8 cellular contexts compared by ENCODE assay signal in genomic region chr12:57941165-57941894, GRCh38. TPM values are rescaled to one million over a fixed set of nuclear protein-coding genes. Genes with fewer than 3 reads are reported as not detected.
DNase-seq lines count a peak whose midpoint lies in the region; ATAC-seq, FAIRE-seq and TF ChIP-seq lines count a peak whose summit lies in the region.

Gene ATP23 (plus strand): TSS chr12:57941567. CDS start chr12:57941702, 135 bp downstream.

- no peaks in the 10 kb centered on the region for H3K9me3 ChIP-seq in adipocyte (ENCODE audit: control insufficient read depth, low read length)
- H3K9me3 ChIP-seq in heart left ventricle, result no peaks in the 10 kb centered on the region

- H3K4me3 Mint-ChIP-seq in type B pancreatic cell, result peak within 1 kb of the TSS; percentile 96

- peak within 1 kb of the TSS; percentile 91 for H3K4me3 ChIP-seq in adipocyte (ENCODE audit: low read length)
- peak within 1 kb of the TSS; percentile 45 to 92 (median 70) for H3K4me3 ChIP-seq in heart left ventricle

- peaks cover 22% of the 10 kb centered on the region for H3K4me1 Mint-ChIP-seq in type B pancreatic cell (ENCODE audit: unreplicated experiment)

- H3K27me3 ChIP-seq in adipocyte (replicated peaks; ENCODE audit: control insufficient read depth, insufficient read depth, low read length) (no peaks in the 10 kb centered on the region), heart left ventricle (no peaks in the 10 kb centered on the region)

- peak; percentile 97 for FAIRE-seq in GM12892 (lab: Jason Lieb, UNC)

- H3K27ac Mint-ChIP-seq in type B pancreatic cell, result peak within 1 kb of the TSS; percentile 92

- peak; percentile 83 for DNase-seq in GM12892 (ENCODE audit: insufficient read length)
- peak; percentile 94 for DNase-seq in NCI-H1436 (lab: John Stamatoyannopoulos, UW)
- DNase-seq in SW480 (ENCODE audit: low spot score), result peak; percentile 93
- peak; percentile 93 for DNase-seq in adipocyte (ENCODE audit: low read depth)
- DNase-seq in heart left ventricle, result peak; percentile 88 to 95 (median 92)
- DNase-seq in pons (ENCODE audit: low spot score), result peak; percentile 75
- peak; percentile 89 for DNase-seq in type B pancreatic cell (ENCODE audit: extremely low spot score, unreplicated experiment)

- 0 to 1% (median 1%) methylated on average over 9 to 55 of the region's 55 CpGs for WGBS in heart left ventricle, 4 donors

- no peaks in the 10 kb centered on the region for H3K9me3 Mint-ChIP-seq in type B pancreatic cell

- TF ChIP-seq POLR2A in GM12892 (IDR thresholded peaks at IDR 0.05; ENCODE audit: low read depth, low read length) (peak; percentile 92), heart left ventricle (IDR thresholded peaks at IDR 0.05) (peak; percentile 61 to 91)

- H3K36me3 ChIP-seq in adipocyte (ENCODE audit: control insufficient read depth, insufficient read depth, low read length, severe bottlenecking) (no peaks in the 10 kb centered on the region), heart left ventricle (no peaks in the 10 kb centered on the region)

- intact Hi-C loops in heart left ventricle (cut with DNase I), result no loop called here

- TF ChIP-seq CTCF in heart left ventricle (IDR thresholded peaks at IDR 0.05) (no peak), type B pancreatic cell (conservative IDR thresholded peaks at IDR 0.05) (no peak)

- peak within 1 kb of the TSS; percentile 89 for H3K9ac ChIP-seq in adipocyte (ENCODE audit: low read length)

- H3K27ac ChIP-seq in heart left ventricle, result peak within 1 kb of the TSS; percentile 43 to 93 (median 83)

- no peaks in the 10 kb centered on the region for H3K36me3 Mint-ChIP-seq in type B pancreatic cell

- H3K4me1 ChIP-seq in adipocyte (ENCODE audit: control insufficient read depth, insufficient read depth, low read length), result peaks cover 9% of the 10 kb centered on the region
- H3K4me1 ChIP-seq in heart left ventricle, result peaks cover 0 to 26% (median 7%) of the 10 kb centered on the region in 12 donors

- peaks cover 15% of the 10 kb centered on the region for H3K27me3 Mint-ChIP-seq in type B pancreatic cell

- ATAC-seq in HG02840 (IDR thresholded peaks at IDR 0.05; ENCODE audit: low FRiP score, unreplicated experiment), result peak; percentile 86
- peak; percentile 90 to 95 (median 94) for ATAC-seq in heart left ventricle

RNA-seq across cellular contexts. Expression of gene ATP23, which starts in this region (rescaled TPM):
- 9.5 TPM for polyA plus RNA-seq in GM12892 (2012; ENCODE audit: missing spikeins)
- total RNA-seq in heart left ventricle (1 to 10 TPM; 1.8 to 7.4 (median 5.3) TPM), type B pancreatic cell (ENCODE audit: low replicate concordance) (5.2 and 9.7 TPM in 2 replicates)
- polyA plus RNA-seq in heart left ventricle, result 10 to 100 TPM in 1 of 2 donors, 1 to 10 TPM in 1; 8.1 to 10.4 TPM

Comparison
In these comparisons a context has a peak if more than half of its experiments do, and no peak if none do; other contexts are left out.
1. Peak in every context shown above with its lines: DNase-seq, ATAC-seq, H3K4me3 ChIP-seq and H3K27ac ChIP-seq.